ENCODE assay signal across 26 cellular contexts in genomic region chr6:105344971-105345370, GRCh38. TPM values are rescaled to one million over a fixed set of nuclear protein-coding genes. Genes with fewer than 3 reads are reported as not detected.
A peak's percentile ranks its signal among the peaks of the same experiment; 100 is the strongest.
DNase-seq lines count a peak whose midpoint lies in the region; ATAC-seq and TF ChIP-seq lines count a peak whose summit lies in the region.
"Had no signal": no experiment of that assay in that cellular context is flagged by ENCODE, and none has a peak within 500 bp of the region (broad histone marks: within the 10 kb centered on the region; RNA-seq: fewer than 3 reads in every experiment).

No MANE protein-coding gene starts in this region.

- H3K4me3 ChIP-seq in heart left ventricle (no peak overlapping the region), psoas muscle (no peak overlapping the region)
- H3K4me3 ChIP-seq: A549; BLaER1 treated with 17β-estradiol and CSF1 and Interleukin-3, amounts not matched to agents 10 nM and 100 nM; GM23338; MG63; Peyer's patch had no signal

- H3K9me3 ChIP-seq in heart left ventricle, result peaks cover 0 to 5% (median 0%) of the 10 kb centered on the region in 12 donors
- H3K9me3 ChIP-seq in psoas muscle, result no peaks in the 10 kb centered on the region
- H3K9me3 ChIP-seq: A549, Peyer's patch had no signal

- H3K4me1 ChIP-seq in heart left ventricle, result peaks cover 0 to 21% (median 6%) of the 10 kb centered on the region in 12 donors
- peaks cover 23% of the 10 kb centered on the region for H3K4me1 ChIP-seq in psoas muscle
- H3K4me1 ChIP-seq: A549; BLaER1 treated with 17β-estradiol and CSF1 and Interleukin-3, amounts not matched to agents 10 nM and 100 nM; Peyer's patch had no signal

- ATAC-seq in heart left ventricle (no peak), Right ventricle myocardium superior (ENCODE audit: poor library complexity) (no peak), psoas muscle (no peak)
- ATAC-seq: A549, GM23338 had no signal

- no peak overlapping the region for H3K4me3 Mint-ChIP-seq in type B pancreatic cell
- H3K4me3 Mint-ChIP-seq: CD4-positive, alpha-beta memory T cell; GM23338; H9; HFFc6 had no signal

- H3K27ac Mint-ChIP-seq in type B pancreatic cell, result peak overlapping the region; percentile 68
- H3K27ac Mint-ChIP-seq: GM23338 had no signal

- intact Hi-C loops in heart left ventricle (cut with DNase I) (no loop called here), Right ventricle myocardium superior (cut with DNase I) (no loop called here), psoas muscle (cut with DNase I) (no loop called here)

- H3K9me3 Mint-ChIP-seq in type B pancreatic cell, result no peaks in the 10 kb centered on the region
- H3K9me3 Mint-ChIP-seq: GM23338, HFFc6 had no signal

- H3K27ac ChIP-seq in heart left ventricle (peak overlapping the region in 9 of 12 donors; percentile 32 to 82 (median 62)), epithelial cell of prostate (peak overlapping the region; percentile 64), psoas muscle (peak overlapping the region; percentile 85)
- H3K27ac ChIP-seq: A549; BLaER1 treated with 17β-estradiol and CSF1 and Interleukin-3, amounts not matched to agents 10 nM and 100 nM; Peyer's patch had no signal

- no peaks in the 10 kb centered on the region for H3K27me3 ChIP-seq in heart left ventricle
- no peaks in the 10 kb centered on the region for H3K27me3 ChIP-seq in psoas muscle (ENCODE audit: insufficient read depth in 3 of 3, low read length in 2 of 3)
- H3K27me3 ChIP-seq: BLaER1 treated with 17β-estradiol and CSF1 and Interleukin-3, amounts not matched to agents 10 nM and 100 nM; MG63; Peyer's patch had no signal

- H3K36me3 Mint-ChIP-seq in type B pancreatic cell, result peaks cover 26% of the 10 kb centered on the region

- WGBS in heart left ventricle, 4 donors, result 52 to 68% (median 54%) methylated on average over 1 of the region's 1 CpG
- WGBS in psoas muscle, 3 donors, result 61 to 84% (median 66%) methylated on average over 1 of the region's 1 CpG

- H3K4me1 Mint-ChIP-seq in type B pancreatic cell (ENCODE audit: unreplicated experiment), result peaks cover 10% of the 10 kb centered on the region
- H3K4me1 Mint-ChIP-seq: GM23338, H9 had no signal

- DNase-seq in heart left ventricle (no peak), Right ventricle myocardium superior (no peak), epithelial cell of prostate (ENCODE audit: low read depth, low spot score) (no peak), psoas muscle (no peak), type B pancreatic cell (ENCODE audit: extremely low spot score, unreplicated experiment) (no peak), NCI-H446 treated with DMSO at 0.1 percent for 48 hours (lab: John Stamatoyannopoulos, UW) (no peak), 8988T (no peak)
- no peak for DNase-seq in activated effector memory CD4-positive, alpha-beta T cell treated with Interleukin-2 at 50 U/mL for 16 hours
- DNase-seq: AML-193; CD4-positive, alpha-beta memory T cell; COR-L47; DMS53; H9; HFFc6; IMR-90; KG1; MG63; NCI-H2029 treated with DMSO at 0.1 percent for 48 hours; NCI-H2227 treated with DMSO at 0.1 percent for 48 hours; NCI-H510A; NCI-H69; Peyer's patch; SIG-M5 had no signal

- no peak for TF ChIP-seq POLR2A in heart left ventricle (IDR thresholded peaks at IDR 0.05)

- H3K27me3 Mint-ChIP-seq in type B pancreatic cell, result no peaks in the 10 kb centered on the region
- H3K27me3 Mint-ChIP-seq: CD4-positive, alpha-beta memory T cell had no signal

- H3K36me3 ChIP-seq in heart left ventricle (peaks cover 0 to 33% (median 21%) of the 10 kb centered on the region in 9 donors), psoas muscle (ENCODE audit: insufficient read depth in 1 of 2, low read depth in 1 of 2) (peaks cover 0 to 27% of the 10 kb centered on the region in 2 donors)

- TF ChIP-seq CTCF in heart left ventricle (IDR thresholded peaks at IDR 0.05), result no peak
- TF ChIP-seq CTCF in psoas muscle (IDR thresholded peaks at IDR 0.05), result no peak
- no peak for TF ChIP-seq CTCF in type B pancreatic cell (conservative IDR thresholded peaks at IDR 0.05)

RNA-seq across cellular contexts. Expression of gene PREP, which starts 57.9 kb away (rescaled TPM):
- total RNA-seq in heart left ventricle (10 to 100 TPM; 15.8 to 35.9 (median 29.6) TPM), Right ventricle myocardium superior (23.0 TPM), psoas muscle (10 to 100 TPM; 44.7 to 67.0 (median 55.0) TPM), type B pancreatic cell (ENCODE audit: low replicate concordance) (41.9 and 54.4 TPM in 2 replicates)
- polyA plus RNA-seq in heart left ventricle (10 to 100 TPM; 13.1 to 33.2 TPM), psoas muscle (10 to 100 TPM; 31.4 to 66.8 (median 45.7) TPM)
